ENCODE assay signal across 9 cellular contexts in genomic region chr1:31957701-31958674, GRCh38. TPM values are rescaled to one million over a fixed set of nuclear protein-coding genes. Genes with fewer than 3 reads are reported as not detected.
DNase-seq lines count a peak whose midpoint lies in the region; ATAC-seq and TF ChIP-seq lines count a peak whose summit lies in the region.
"Had no signal": no experiment of that assay in that cellular context is flagged by ENCODE, and none has a peak within 500 bp of the region (broad histone marks: within the 10 kb centered on the region; RNA-seq: fewer than 3 reads in every experiment).

No MANE protein-coding gene starts in this region.

- H3K4me3 Mint-ChIP-seq in activated CD8-positive, alpha-beta T cell treated with anti-CD3 and anti-CD28 coated beads for 36 hours, result peak overlapping the region; percentile 16

- no peaks in the 10 kb centered on the region for H3K36me3 Mint-ChIP-seq in activated CD8-positive, alpha-beta T cell treated with anti-CD3 and anti-CD28 coated beads for 36 hours (ENCODE audit: low read depth)

- DNase-seq in Ammon's horn (ENCODE audit: low spot score), result peak; percentile 71
- peak; percentile 76 for DNase-seq in activated CD8-positive, alpha-beta T cell treated with anti-CD3 and anti-CD28 coated beads for 36 hours
- DNase-seq in myocyte (ENCODE audit: low read depth), result peak; percentile 28
- no peak for DNase-seq in mucosa of gallbladder (ENCODE audit: low spot score)
- DNase-seq in GM19238 (ENCODE audit: insufficient read length, low spot score), result no peak
- DNase-seq in NCI-H345 (lab: John Stamatoyannopoulos, UW), result no peak

- no peak for TF ChIP-seq CTCF in activated CD8-positive, alpha-beta T cell treated with anti-CD3 and anti-CD28 coated beads for 36 hours (IDR thresholded peaks at IDR 0.05)

- H3K27ac Mint-ChIP-seq in activated CD8-positive, alpha-beta T cell treated with anti-CD3 and anti-CD28 coated beads for 36 hours, result peak overlapping the region; percentile 95

- no peaks in the 10 kb centered on the region for H3K9me3 Mint-ChIP-seq in activated CD8-positive, alpha-beta T cell treated with anti-CD3 and anti-CD28 coated beads for 36 hours

- CTCF ChIA-PET in activated CD8-positive, alpha-beta T cell treated with anti-CD3 and anti-CD28 coated beads for 36 hours (lab: Charles Lee), result interaction anchor here (0.7 to 10.5 kb wide), 12 partner anchors 14 to 213 kb away, joined by 3 to 116 read pairs (median 4); partner anchors contain the start of gene PTP4A2

- intact Hi-C loops in activated CD8-positive, alpha-beta T cell treated with anti-CD3 and anti-CD28 coated beads for 36 hours (cut with micrococcal nuclease), result loop anchor here (2.0 kb wide), 1 partner anchor 17 kb away; no protein-coding TSS in a partner anchor

- ATAC-seq in HG02852 (IDR thresholded peaks at IDR 0.05; ENCODE audit: unreplicated experiment) (peak; percentile 56), GM18520 (IDR thresholded peaks at IDR 0.05; ENCODE audit: unreplicated experiment) (no peak)
- ATAC-seq in activated CD8-positive, alpha-beta T cell treated with anti-CD3 and anti-CD28 coated beads for 36 hours, result peak; percentile 61
- ATAC-seq: body of pancreas had no signal

- H3K27me3 Mint-ChIP-seq in activated CD8-positive, alpha-beta T cell treated with anti-CD3 and anti-CD28 coated beads for 36 hours, result no peaks in the 10 kb centered on the region

- peaks cover 66% of the 10 kb centered on the region for H3K4me1 Mint-ChIP-seq in activated CD8-positive, alpha-beta T cell treated with anti-CD3 and anti-CD28 coated beads for 36 hours (ENCODE audit: low read depth)

- POLR2A ChIA-PET in activated CD8-positive, alpha-beta T cell treated with anti-CD3 and anti-CD28 coated beads for 36 hours (lab: Charles Lee), result interaction anchor here (0.7 to 7.7 kb wide), 10 partner anchors 10 to 144 kb away, joined by 3 to 120 read pairs (median 6); partner anchors contain the start of gene PTP4A2

RNA-seq across cellular contexts. Expression of gene PTP4A2, which starts 19.8 kb away (rescaled TPM):
- total RNA-seq in activated CD8-positive, alpha-beta T cell treated with anti-CD3 and anti-CD28 coated beads for 36 hours, result 100 to 1,000 TPM; 273 to 296 TPM
- total RNA-seq in myocyte (248 and 298 TPM in 2 replicates), mucosa of gallbladder (274 TPM)
- 228 TPM for polyA plus RNA-seq in myocyte (2012)

RNA-seq across cellular contexts. Expression of gene KHDRBS1, which starts 55.7 kb away (rescaled TPM):
- 100 to 1,000 TPM; 201 to 203 TPM for total RNA-seq in activated CD8-positive, alpha-beta T cell treated with anti-CD3 and anti-CD28 coated beads for 36 hours
- total RNA-seq in myocyte, result 44.3 and 45.2 TPM in 2 replicates
- polyA plus RNA-seq in myocyte (2012), result 55.9 TPM
- 99.4 TPM for total RNA-seq in mucosa of gallbladder

Comparison
In these comparisons a context has a peak if more than half of its experiments do, and no peak if none do; other contexts are left out.
1. DNase-seq: peak in Ammon's horn (single experiment), activated CD8-positive, alpha-beta T cell treated with anti-CD3 and anti-CD28 coated beads for 36 hours (single experiment) and myocyte (single experiment); none in mucosa of gallbladder (single experiment), GM19238 (single experiment) and NCI-H345 (single experiment).